ENCODE assay signal across 8 cellular contexts in the genomic region with DNA sequence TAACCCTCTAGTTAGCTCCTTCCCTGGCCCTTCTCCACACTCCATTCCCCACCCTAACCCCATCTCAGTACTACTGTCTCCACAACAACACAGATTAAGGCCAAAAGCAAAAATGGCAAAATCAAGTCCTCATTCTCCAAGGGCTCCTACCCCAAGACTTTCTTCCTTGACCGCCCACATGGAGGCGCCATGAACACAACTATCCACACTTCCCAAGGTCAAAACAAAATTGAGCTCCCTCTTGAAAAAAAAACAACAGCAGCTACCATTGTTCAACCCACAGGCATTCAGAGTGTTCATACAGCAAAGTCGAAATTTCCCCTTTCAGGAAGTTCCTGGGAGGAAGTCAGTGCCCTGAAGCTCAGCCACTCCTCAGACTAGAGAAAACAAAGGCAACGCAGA. TPM values are rescaled to one million over a fixed set of nuclear protein-coding genes. Genes with fewer than 3 reads are reported as not detected.
A peak's percentile ranks its signal among the peaks of the same experiment; 100 is the strongest.
DNase-seq lines count a peak whose midpoint lies in the region; ATAC-seq and TF ChIP-seq lines count a peak whose summit lies in the region.

No MANE protein-coding gene starts in this region.

- H2AFZ ChIP-seq in neural progenitor cell (replicated peaks), result no peak overlapping the region

- H3K9me3 Mint-ChIP-seq in activated T-helper 1 cell treated with anti-CD3 and anti-CD28 coated beads, Interleukin-12 subunit alpha, Interleukin-12 subunit beta, Interleukin-2, Interleukin-4 antibody, amounts not matched to agents 30 ng/mL and 10 ng/mL and 1 ng/mL, durations not matched to agents 14 hours and 24 hours and 36 hours, result no peaks in the 10 kb centered on the region
- H3K9me3 Mint-ChIP-seq in neural progenitor cell, result peaks cover 2% of the 10 kb centered on the region

- H3K4me1 ChIP-seq in neural progenitor cell (peaks cover 49% of the 10 kb centered on the region), vagina (peaks cover 67% of the 10 kb centered on the region)

- H3K27ac ChIP-seq in neural progenitor cell (no peak overlapping the region), vagina (no peak overlapping the region)

- H3K36me3 Mint-ChIP-seq in activated T-helper 1 cell treated with anti-CD3 and anti-CD28 coated beads, Interleukin-12 subunit alpha, Interleukin-12 subunit beta, Interleukin-2, Interleukin-4 antibody, amounts not matched to agents 30 ng/mL and 10 ng/mL and 1 ng/mL, durations not matched to agents 14 hours and 24 hours and 36 hours (ENCODE audit: low read depth), result peaks cover 3% of the 10 kb centered on the region
- peaks cover 5% of the 10 kb centered on the region for H3K36me3 Mint-ChIP-seq in neural progenitor cell

- H3K27me3 ChIP-seq in neural progenitor cell, result no peaks in the 10 kb centered on the region
- no peaks in the 10 kb centered on the region for H3K27me3 ChIP-seq in vagina

- H3K9me3 ChIP-seq in neural progenitor cell (ENCODE audit: low read depth) (no peaks in the 10 kb centered on the region), vagina (no peaks in the 10 kb centered on the region)

- no peaks in the 10 kb centered on the region for H3K27me3 Mint-ChIP-seq in activated T-helper 1 cell treated with anti-CD3 and anti-CD28 coated beads, Interleukin-12 subunit alpha, Interleukin-12 subunit beta, Interleukin-2, Interleukin-4 antibody, amounts not matched to agents 30 ng/mL and 10 ng/mL and 1 ng/mL, durations not matched to agents 14 hours and 24 hours and 36 hours (ENCODE audit: insufficient read depth)
- H3K27me3 Mint-ChIP-seq in neural progenitor cell (ENCODE audit: insufficient read depth, low read depth), result no peaks in the 10 kb centered on the region

- H3K4me3 Mint-ChIP-seq in activated T-helper 1 cell treated with anti-CD3 and anti-CD28 coated beads, Interleukin-12 subunit alpha, Interleukin-12 subunit beta, Interleukin-2, Interleukin-4 antibody, amounts not matched to agents 30 ng/mL and 10 ng/mL and 1 ng/mL, durations not matched to agents 14 hours and 24 hours and 36 hours, result peak overlapping the region; percentile 40
- no peak overlapping the region for H3K4me3 Mint-ChIP-seq in neural progenitor cell

- H3K79me2 ChIP-seq in neural progenitor cell (ENCODE audit: low read depth), result peaks cover 99% of the 10 kb centered on the region

- H3K4me1 Mint-ChIP-seq in activated T-helper 1 cell treated with anti-CD3 and anti-CD28 coated beads, Interleukin-12 subunit alpha, Interleukin-12 subunit beta, Interleukin-2, Interleukin-4 antibody, amounts not matched to agents 30 ng/mL and 10 ng/mL and 1 ng/mL, durations not matched to agents 14 hours and 24 hours and 36 hours (ENCODE audit: low read depth), result peaks cover 51% of the 10 kb centered on the region
- H3K4me1 Mint-ChIP-seq in neural progenitor cell, result peaks cover 39% of the 10 kb centered on the region

- TF ChIP-seq CTCF in fibroblast of pulmonary artery (IDR thresholded peaks at IDR 0.05; ENCODE audit: low read length, missing control alignments) (peak; percentile 75), neural progenitor cell (IDR thresholded peaks at IDR 0.05) (peak; percentile 61), vagina (IDR thresholded peaks at IDR 0.05) (peak; percentile 4 to 16 (median 11))

- no peak for TF ChIP-seq POLR2A in vagina (IDR thresholded peaks at IDR 0.05)

- H3K9ac ChIP-seq in neural progenitor cell, result no peak overlapping the region

- DNase-seq in NCI-H2107 treated with DMSO at 0.1 percent for 48 hours (lab: John Stamatoyannopoulos, UW; ENCODE audit: unreplicated experiment) (peak; percentile 51), NCI-H2107 (lab: John Stamatoyannopoulos, UW) (no peak), NOMO-1 treated with DMSO at 0.1 percent for 48 hours (lab: John Stamatoyannopoulos, UW; ENCODE audit: unreplicated experiment) (peak; percentile 71), fibroblast of pulmonary artery (ENCODE audit: low read depth) (peak; percentile 93), neural progenitor cell (ENCODE audit: low spot score) (peak; percentile 39), vagina (ENCODE audit: extremely low spot score in 2 of 2) (no peak)
- DNase-seq in activated T-helper 1 cell treated with anti-CD3 and anti-CD28 coated beads, Interleukin-12 subunit alpha, Interleukin-12 subunit beta, Interleukin-2, Interleukin-4 antibody, amounts not matched to agents 30 ng/mL and 10 ng/mL and 1 ng/mL, durations not matched to agents 14 hours and 24 hours and 36 hours (ENCODE audit: low spot score), result peak; percentile 34

- H4K20me1 ChIP-seq in neural progenitor cell (ENCODE audit: low read depth), result peaks cover 79% of the 10 kb centered on the region

- H3K27ac Mint-ChIP-seq in activated T-helper 1 cell treated with anti-CD3 and anti-CD28 coated beads, Interleukin-12 subunit alpha, Interleukin-12 subunit beta, Interleukin-2, Interleukin-4 antibody, amounts not matched to agents 30 ng/mL and 10 ng/mL and 1 ng/mL, durations not matched to agents 14 hours and 24 hours and 36 hours, result peak overlapping the region; percentile 81
- H3K27ac Mint-ChIP-seq in neural progenitor cell, result peak overlapping the region; percentile 55

- H3K36me3 ChIP-seq in neural progenitor cell, result no peaks in the 10 kb centered on the region
- H3K36me3 ChIP-seq in vagina, result no peaks in the 10 kb centered on the region

- peaks cover 4% of the 10 kb centered on the region for H3F3A ChIP-seq in neural progenitor cell (ENCODE audit: low read depth)

- no peak overlapping the region for H3K4me2 ChIP-seq in neural progenitor cell

- intact Hi-C loops in activated T-helper 1 cell treated with anti-CD3 and anti-CD28 coated beads, Interleukin-12 subunit alpha, Interleukin-12 subunit beta, Interleukin-2, Interleukin-4 antibody, amounts not matched to agents 30 ng/mL and 10 ng/mL and 1 ng/mL, durations not matched to agents 14 hours and 24 hours and 36 hours (cut with micrococcal nuclease), result loop anchor here (1.0 to 5.0 kb wide), 5 partner anchors 58 to 320 kb away; partner anchors contain the start of gene PSAT1
- intact Hi-C loops in vagina (cut with DNase I), result loop anchor here (10.0 kb wide), 1 partner anchor 58 kb away; the partner anchor contains the start of gene GNAQ

- ATAC-seq in HG03139 (IDR thresholded peaks at IDR 0.05; ENCODE audit: unreplicated experiment), result no peak

- H3K4me3 ChIP-seq in fibroblast of pulmonary artery (replicated peaks; ENCODE audit: low read depth, low read length) (no peak overlapping the region), neural progenitor cell (no peak overlapping the region), vagina (no peak overlapping the region)

RNA-seq across cellular contexts. Expression of gene GNAQ, which starts 54.4 kb away (rescaled TPM):
- total RNA-seq in activated T-helper 1 cell treated with anti-CD3 and anti-CD28 coated beads, Interleukin-12 subunit alpha, Interleukin-12 subunit beta, Interleukin-2, Interleukin-4 antibody, amounts not matched to agents 30 ng/mL and 10 ng/mL and 1 ng/mL, durations not matched to agents 14 hours and 24 hours and 36 hours, result 26.8 and 27.0 TPM in 2 replicates
- total RNA-seq in neural progenitor cell (ENCODE audit: low replicate concordance) (38.2 and 87.9 TPM in 2 replicates), vagina (31.9 TPM)

Comparison
In these comparisons a context has a peak if more than half of its experiments do, and no peak if none do; other contexts are left out.
1. DNase-seq: peak in NCI-H2107 treated with DMSO at 0.1 percent for 48 hours (single experiment), NOMO-1 treated with DMSO at 0.1 percent for 48 hours (single experiment), activated T-helper 1 cell treated with anti-CD3 and anti-CD28 coated beads, Interleukin-12 subunit alpha, Interleukin-12 subunit beta, Interleukin-2, Interleukin-4 antibody, amounts not matched to agents 30 ng/mL and 10 ng/mL and 1 ng/mL, durations not matched to agents 14 hours and 24 hours and 36 hours (single experiment), fibroblast of pulmonary artery (single experiment) and neural progenitor cell (single experiment); none in NCI-H2107 (single experiment) and vagina (0 of 2).
2. CTCF ChIP-seq: peak in every context shown above with its lines; median percentile 75 in fibroblast of pulmonary artery; 61 in neural progenitor cell; 11 in vagina.